1 cellular context compared by ENCODE assay signal in genomic region chr3:155862290-155862982, GRCh38.
TF ChIP-seq lines count a peak whose summit lies in the region.
"Not testable (repeated sequence)": the region's sequence is repeated elsewhere in the genome, so short reads cannot be mapped to it uniquely, and the experiment has no call there.

No MANE protein-coding gene starts in this region.

TF ChIP-seq in HepG2, 621 proteins besides CTCF, POLR2A, EP300 and RAD21:
- TF ChIP-seq NFYC (CRISPR knock-in tag; IDR thresholded peaks at IDR 0.05) = peak; percentile 65
- peak; percentile 68 for TF ChIP-seq NFYB (CRISPR knock-in tag; IDR thresholded peaks at IDR 0.05)
- TF ChIP-seq GABPA (IDR thresholded peaks at IDR 0.05; ENCODE audit: low read depth, low read length) = not testable (repeated sequence)
- TF ChIP-seq GABPA (CRISPR knock-in tag; IDR thresholded peaks at IDR 0.05; ENCODE audit: low read depth) = peak; percentile 29; the same call in 1 of the 2 replicates
- peak; percentile 12; the same call in 1 of the 2 replicates for TF ChIP-seq ZNF770 (CRISPR knock-in tag; IDR thresholded peaks at IDR 0.05)
- 0 out of 2 replicates have a peak, but pooled peaks have one; percentile 27 for TF ChIP-seq ELF1 (CRISPR knock-in tag; IDR thresholded peaks at IDR 0.05)
- TF ChIP-seq FOSL2 (CRISPR knock-in tag; IDR thresholded peaks at IDR 0.05) = peak; percentile 73
- TF ChIP-seq ZNF362 (CRISPR knock-in tag; IDR thresholded peaks at IDR 0.05; ENCODE audit: borderline replicate concordance) = peak; percentile 39; the same call in 1 of the 2 replicates
- peak; percentile 26; the same call in 1 of the 2 replicates for TF ChIP-seq HOMEZ (CRISPR knock-in tag; IDR thresholded peaks at IDR 0.05; ENCODE audit: low read depth)
